In the genomic region with DNA sequence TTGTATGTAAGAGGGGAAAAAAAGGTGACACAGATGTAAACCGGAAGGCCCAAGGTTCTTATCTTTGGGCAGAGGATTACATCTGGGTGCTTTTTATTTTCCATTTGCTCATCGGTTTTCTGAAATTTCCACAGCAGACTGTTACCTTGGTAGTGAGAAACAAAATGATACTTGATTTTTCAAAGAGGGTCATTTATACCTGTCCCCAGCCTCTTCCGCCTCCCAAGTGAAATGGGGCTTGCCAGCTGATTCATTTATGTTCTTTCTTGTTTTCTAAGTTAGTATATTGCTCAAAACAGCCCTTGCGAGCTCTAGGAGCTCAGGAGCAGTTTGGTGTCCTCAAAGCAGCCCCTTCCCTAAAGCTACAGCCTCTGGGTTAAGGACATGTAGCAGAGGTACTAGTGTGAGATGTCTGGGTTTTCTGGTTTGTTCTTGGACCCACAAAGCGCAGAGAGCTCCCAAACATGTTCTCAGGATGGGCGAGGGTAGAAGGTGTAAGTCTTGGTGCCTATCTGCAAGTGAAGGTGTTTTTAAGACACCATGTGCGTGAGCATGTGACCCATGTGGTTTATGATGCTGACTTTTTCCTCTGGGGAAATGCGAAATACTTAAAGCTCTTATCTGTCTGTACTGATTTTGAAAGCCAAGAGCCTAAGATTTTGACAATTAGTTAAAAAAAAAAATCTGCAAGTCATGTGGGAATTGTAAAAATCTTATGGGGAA, we compare ENCODE assay signal across 9 cellular contexts. TPM values are rescaled to one million over a fixed set of nuclear protein-coding genes. Genes with fewer than 3 reads are reported as not detected.
A peak's percentile ranks its signal among the peaks of the same experiment; 100 is the strongest.
DNase-seq lines count a peak whose midpoint lies in the region; ATAC-seq, FAIRE-seq and TF ChIP-seq lines count a peak whose summit lies in the region.
"Had no signal": no experiment of that assay in that cellular context is flagged by ENCODE, and none has a peak within 500 bp of the region (broad histone marks: within the 10 kb centered on the region; RNA-seq: fewer than 3 reads in every experiment).

No MANE protein-coding gene starts in this region.

- H2AFZ ChIP-seq in H1 (ENCODE audit: low read length), result no peak overlapping the region

- in situ Hi-C loops in G401 (cut with HindIII; ENCODE audit: low sequenced_read_pairs), result no loop called here

- H3K79me1 ChIP-seq in H1 (ENCODE audit: low read depth, low read length), result peaks cover 12% of the 10 kb centered on the region

- 0 out of 2 replicates have a peak overlapping the region, but pooled peaks have one; percentile 18 for H3K27ac ChIP-seq in H1 (ENCODE audit: low read depth, low read length)
- no peak overlapping the region for H3K27ac ChIP-seq in colonic mucosa

- H3K36me3 ChIP-seq in H1 (ENCODE audit: control insufficient read depth in 2 of 4, insufficient read depth in 4 of 4, low read length in 3 of 4), result peaks cover 0 to 6% (median 0%) of the 10 kb centered on the region in 4 experiments; a peak in 1 of 8 replicates
- H3K36me3 ChIP-seq in colonic mucosa, result no peaks in the 10 kb centered on the region

- H4K91ac ChIP-seq in H1 (replicated peaks; ENCODE audit: insufficient read length, low read length), result no peak overlapping the region

- no peak overlapping the region for H3K4me3 ChIP-seq in GM12865 (ENCODE audit: low read depth, low read length)
- H3K4me3 ChIP-seq in H1 (ENCODE audit: extremely low read depth in 1 of 4, insufficient read depth in 2 of 4, low read depth in 3 of 4, low read length in 4 of 4), result no peak overlapping the region
- H3K4me3 ChIP-seq in colonic mucosa, result no peak overlapping the region

- CTCF ChIA-PET in H1 (lab: Charles Lee; ENCODE audit: partially characterized antibody), result interaction anchor here (0.7 to 1.3 kb wide), 3 partner anchors 20 to 90 kb away, joined by 3 read pairs; a partner anchor contains a TSS

- no peak overlapping the region for H2AK5ac ChIP-seq in H1 (ENCODE audit: low read depth, low read length)

- TF ChIP-seq POLR2A in H1 (IDR thresholded peaks at IDR 0.05; ENCODE audit: control extremely low read depth in 1 of 2, low read depth in 2 of 2, low read length in 2 of 2), result no peak

- H4K20me1 ChIP-seq in H1 (replicated peaks in 1 of 2; ENCODE audit: control insufficient read depth in 1 of 2, insufficient read depth in 2 of 2, low read length in 2 of 2), result peaks cover 4 to 13% of the 10 kb centered on the region in 2 experiments

- H3K23me2 ChIP-seq in H1 (ENCODE audit: low read depth, low read length), result peaks cover 2% of the 10 kb centered on the region; the same call in 1 of the 2 replicates

- TF ChIP-seq CTCF in GM12865 (IDR thresholded peaks at IDR 0.05; ENCODE audit: insufficient read depth, low read depth, low read length, missing control alignments), result no peak
- TF ChIP-seq CTCF in H1 (IDR thresholded peaks at IDR 0.05; ENCODE audit: control extremely low read depth in 1 of 3, insufficient read depth in 1 of 3, low read depth in 1 of 3, low read length in 3 of 3), result no peak
- no peak for TF ChIP-seq CTCF in colonic mucosa (IDR thresholded peaks at IDR 0.05)

- H3K4ac ChIP-seq in H1 (replicated peaks; ENCODE audit: insufficient read length, low read depth, low read length), result no peak overlapping the region

- no peak for TF ChIP-seq RAD21 in H1 (IDR thresholded peaks at IDR 0.05 in 1 of 2, conservative IDR thresholded peaks at IDR 0.05 in 1 of 2; ENCODE audit: low read depth in 2 of 2, low read length in 2 of 2)

- H3K14ac ChIP-seq in H1 (ENCODE audit: insufficient read length), result no peak overlapping the region

- no peak overlapping the region for H3K18ac ChIP-seq in H1 (ENCODE audit: extremely low read depth, low read length)

- H3K79me2 ChIP-seq in H1 (ENCODE audit: control insufficient read depth in 1 of 2, insufficient read depth in 2 of 2, low read length in 2 of 2), result peaks cover 5 to 73% of the 10 kb centered on the region in 2 experiments

- H3K56ac ChIP-seq in H1 (replicated peaks; ENCODE audit: insufficient read length, low read depth, low read length), result no peak overlapping the region

- no peaks in the 10 kb centered on the region for H3K27me3 ChIP-seq in H1 (replicated peaks in 1 of 4; ENCODE audit: control insufficient read depth in 3 of 4, extremely low read depth in 1 of 4, insufficient read depth in 3 of 4, low read length in 3 of 4)
- H3K27me3 ChIP-seq in colonic mucosa, result no peaks in the 10 kb centered on the region

- peak; percentile 87 for DNase-seq in GM12865 (ENCODE audit: low read depth)
- no peak for DNase-seq in H1 (ENCODE audit: low read depth in 1 of 2, low spot score in 2 of 2)
- no peak for DNase-seq in colonic mucosa
- no peak for DNase-seq in epidermal melanocyte (ENCODE audit: insufficient read length, low spot score)
- DNase-seq in G401 (ENCODE audit: low spot score), result no peak
- no peak for DNase-seq in NCI-H69 (lab: John Stamatoyannopoulos, UW)

- no peak overlapping the region for H3K4me2 ChIP-seq in H1 (ENCODE audit: insufficient read depth in 1 of 2, low read depth in 2 of 2, low read length in 2 of 2)

- FAIRE-seq in H1 (lab: Jason Lieb, UNC), result no peak

- H2BK20ac ChIP-seq in H1 (ENCODE audit: low read length), result no peak overlapping the region

- H2BK15ac ChIP-seq in H1 (ENCODE audit: low read length), result no peak overlapping the region

- H4K5ac ChIP-seq in H1 (ENCODE audit: insufficient read length, low read depth, low read length), result no peak overlapping the region

- ATAC-seq in GM19395 (IDR thresholded peaks at IDR 0.05; ENCODE audit: unreplicated experiment), result peak; percentile 75
- peak; percentile 50 for ATAC-seq in HG03103 (IDR thresholded peaks at IDR 0.05; ENCODE audit: low read depth, unreplicated experiment)
- ATAC-seq: sciatic nerve had no signal

- no peaks in the 10 kb centered on the region for H3K9me3 ChIP-seq in H1 (ENCODE audit: insufficient read depth in 2 of 2, low read depth in 1 of 2, low read length in 1 of 2)
- H3K9me3 ChIP-seq in colonic mucosa, result no peaks in the 10 kb centered on the region

- no peak overlapping the region for H2BK12ac ChIP-seq in H1 (ENCODE audit: low read depth, low read length)

- H3K9ac ChIP-seq in H1 (replicated peaks in 1 of 4; ENCODE audit: extremely low read depth in 1 of 4, low read depth in 3 of 4, low read length in 3 of 4) (no peak overlapping the region; a peak in 1 of 7 replicates), colonic mucosa (ENCODE audit: low read depth in 2 of 2, low read length in 2 of 2) (no peak overlapping the region)

- TF ChIP-seq EP300 in H1 (IDR thresholded peaks at IDR 0.05; ENCODE audit: borderline replicate concordance in 1 of 2, low read depth in 2 of 2, low read length in 2 of 2), result no peak

- H3K23ac ChIP-seq in H1 (ENCODE audit: insufficient read length), result no peak overlapping the region

- no peak overlapping the region for H4K8ac ChIP-seq in H1 (ENCODE audit: extremely low read depth, insufficient read depth, low read length)

- no peak overlapping the region for H2BK120ac ChIP-seq in H1 (replicated peaks; ENCODE audit: low read depth, low read length)

- H3K4me1 ChIP-seq in H1 (replicated peaks in 1 of 4; ENCODE audit: control insufficient read depth in 3 of 4, insufficient read depth in 4 of 4, low read length in 3 of 4) (peaks cover 5 to 16% (median 10%) of the 10 kb centered on the region in 4 experiments), colonic mucosa (no peaks in the 10 kb centered on the region)

- intact Hi-C loops in colonic mucosa (cut with DNase I), result no loop called here

- 0 out of 2 replicates have a peak overlapping the region, but pooled peaks have one; percentile 37 for H2BK5ac ChIP-seq in H1 (ENCODE audit: low read depth, low read length)

- WGBS in H1 (ENCODE audit: extremely low coverage in 1 of 2, insufficient coverage in 1 of 2, insufficient read length in 1 of 2, insufficient replicate concordance in 2 of 2, low coverage in 1 of 2, low lambda C conversion rate in 2 of 2, missing lambda C conversion rate in 1 of 2), 2 experiments, result 76% methylated on average over 8 of the region's 8 CpGs; no CpG with 5 or more reads in 1 of the 2 experiments

- POLR2A ChIA-PET in H1 (lab: Charles Lee; ENCODE audit: partially characterized antibody), result interaction anchor here (1.4 to 3.0 kb wide), 2 partner anchors 8 to 15 kb away, joined by 3 to 7 read pairs; no protein-coding TSS in a partner anchor

TF ChIP-seq in H1, 55 proteins besides CTCF, POLR2A, EP300 and RAD21:
- TF ChIP-seq KDM5A (IDR thresholded peaks at IDR 0.05; ENCODE audit: low read length) (no peak), TBP (IDR thresholded peaks at IDR 0.05; ENCODE audit: low read depth, low read length) (no peak), ASH2L (IDR thresholded peaks at IDR 0.05; ENCODE audit: low read length) (no peak), FOSL1 (IDR thresholded peaks at IDR 0.05; ENCODE audit: insufficient read depth, low read depth, low read length) (no peak), SRF (IDR thresholded peaks at IDR 0.05; ENCODE audit: low read depth, low read length) (no peak), CTBP2 (IDR thresholded peaks at IDR 0.05; ENCODE audit: borderline replicate concordance, insufficient read depth, insufficient read length, low read length) (no peak), SP1 (IDR thresholded peaks at IDR 0.05; ENCODE audit: low read depth, low read length) (no peak), TAF1 (IDR thresholded peaks at IDR 0.05; ENCODE audit: low read depth, low read length) (no peak), ZNF274 (IDR thresholded peaks at IDR 0.05; ENCODE audit: borderline replicate concordance, extremely low read depth, low read length) (no peak), YY1 (IDR thresholded peaks at IDR 0.05; ENCODE audit: low read depth, low read length) (no peak), SAP30 (IDR thresholded peaks at IDR 0.05; ENCODE audit: insufficient read depth, insufficient replicate concordance, low read length) (no peak), BACH1 (IDR thresholded peaks at IDR 0.05; ENCODE audit: low read length) (no peak), EGR1 (IDR thresholded peaks at IDR 0.05; ENCODE audit: borderline replicate concordance, low read depth, low read length) (no peak)
TF ChIP-seq in H1: peak in this region for 0.

RNA-seq across cellular contexts. Expression of a gene that starts 38.3 kb away (rescaled TPM):
- total RNA-seq in H1 (2021; fragmentation: NEBNext Ultra II Directional; extraction: Animal tissue kit (Norgen Biotek cat#: 25700)), result 128 and 131 TPM in 2 replicates
- 62.4 and 64.9 TPM in 2 replicates for polyA plus RNA-seq in H1 (2011; rRNA removed)
- 73.1 TPM for polyA plus RNA-seq in H1 (2011; cell fraction: cytosol; rRNA removed)
- polyA plus RNA-seq in H1 (2011; cell fraction: nucleus; rRNA removed), result 156 TPM
- polyA plus RNA-seq in H1 (2012, experiment 1 of 2), result 57.1 to 67.3 TPM (median 64.0 TPM) in 4 replicates
- polyA plus RNA-seq in H1 (2012, experiment 2 of 2), result 12.9 TPM
- polyA plus RNA-seq in H1 (2013, experiment 1 of 2), result 33.3 TPM
- 34.1 TPM for polyA plus RNA-seq in H1 (2013, experiment 2 of 2)
- polyA minus RNA-seq in H1 (2011; rRNA and poly(A)+ RNA removed), result 255 and 314 TPM in 2 replicates
- 78.8 TPM for polyA minus RNA-seq in H1 (2011; cell fraction: cytosol; rRNA and poly(A)+ RNA removed)
- polyA minus RNA-seq in H1 (2011; cell fraction: nucleus; rRNA and poly(A)+ RNA removed), result 203 TPM
- total RNA-seq in colonic mucosa, result 10 to 100 TPM in 1 of 2 donors, 1 to 10 TPM in 1; 7.9 to 17.5 TPM
- not detected in 2 replicates for total RNA-seq in G401 (2014; rRNA removed; shearing (Covaris generic))
